In the genomic region with DNA sequence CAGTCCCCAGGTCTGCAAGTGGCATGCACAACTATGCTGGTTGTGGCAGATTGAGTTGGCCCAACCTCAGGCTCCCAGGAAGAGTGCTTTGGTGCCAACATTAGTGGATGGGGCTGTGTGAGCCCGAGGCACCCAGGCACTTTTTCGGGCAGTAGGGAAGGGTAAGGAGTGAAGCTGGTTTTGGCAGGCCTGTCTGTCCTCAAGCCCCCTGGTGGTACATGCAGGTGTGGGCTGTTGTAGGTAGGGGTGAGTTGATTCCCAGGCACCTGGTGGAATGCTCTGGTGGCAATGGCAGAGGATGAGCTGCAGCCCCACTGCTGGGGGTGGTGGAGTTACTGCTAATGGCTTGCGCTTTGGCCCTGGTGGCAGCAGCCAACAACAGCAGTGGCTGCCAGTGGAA, we compare ENCODE assay signal across 14 cellular contexts.
"Had no signal": no experiment of that assay in that cellular context is flagged by ENCODE, and none has a peak within 500 bp of the region (broad histone marks: within the 10 kb centered on the region; RNA-seq: fewer than 3 reads in every experiment).

No MANE protein-coding gene starts in this region.

- H3K27me3 Mint-ChIP-seq: activated T-helper 17 cell treated with anti-CD3 and anti-CD28 coated beads, Interleukin-2, amount 50 U/mL, for 72 hours; naive thymus-derived CD4-positive, alpha-beta T cell; stimulated activated memory B cell treated with anti-CD40 and anti-IgM and Interleukin-4, amounts not matched to agents 10 μg/mL and 1 μg/mL and 100 μg/mL, for 72 hours had no signal

- DNase-seq: activated naive CD4-positive, alpha-beta T cell treated with Interleukin-2 at 50 U/mL for 16 hours; anterior cingulate cortex; glutamatergic neuron; islet precursor cell; mucosa of descending colon; naive thymus-derived CD4-positive, alpha-beta T cell; retina; SW 1271; uterus had no signal

- ATAC-seq: activated T-helper 17 cell treated with anti-CD3 and anti-CD28 coated beads, Interleukin-2, amount 50 U/mL, for 72 hours; left lobe of liver; mucosa of descending colon; naive thymus-derived CD4-positive, alpha-beta T cell; stimulated activated memory B cell treated with anti-CD40 and anti-IgM and Interleukin-4, amounts not matched to agents 10 μg/mL and 1 μg/mL and 100 μg/mL, for 72 hours had no signal

- H3K9me3 ChIP-seq: mucosa of descending colon, uterus had no signal

- H3K36me3 ChIP-seq: uterus had no signal

- H3K4me3 Mint-ChIP-seq: activated T-helper 17 cell treated with anti-CD3 and anti-CD28 coated beads, Interleukin-2, amount 50 U/mL, for 72 hours; naive thymus-derived CD4-positive, alpha-beta T cell; stimulated activated memory B cell treated with anti-CD40 and anti-IgM and Interleukin-4, amounts not matched to agents 10 μg/mL and 1 μg/mL and 100 μg/mL, for 72 hours; T-helper 2 cell treated with Interferon-gamma antibody and Interleukin-4, amounts not matched to agents 5 μg/mL and 100 μg/mL, for 36 hours had no signal

- H3K27ac Mint-ChIP-seq: activated T-helper 17 cell treated with anti-CD3 and anti-CD28 coated beads, Interleukin-2, amount 50 U/mL, for 72 hours; naive thymus-derived CD4-positive, alpha-beta T cell; stimulated activated memory B cell treated with anti-CD40 and anti-IgM and Interleukin-4, amounts not matched to agents 10 μg/mL and 1 μg/mL and 100 μg/mL, for 72 hours; T-helper 2 cell treated with Interferon-gamma antibody and Interleukin-4, amounts not matched to agents 5 μg/mL and 100 μg/mL, for 36 hours had no signal

- H3K9me3 Mint-ChIP-seq: activated T-helper 17 cell treated with anti-CD3 and anti-CD28 coated beads, Interleukin-2, amount 50 U/mL, for 72 hours had no signal

- H3K27me3 ChIP-seq: uterus had no signal

- H3K27ac ChIP-seq: parathyroid adenoma, uterus had no signal

- H3K36me3 Mint-ChIP-seq: naive thymus-derived CD4-positive, alpha-beta T cell; stimulated activated memory B cell treated with anti-CD40 and anti-IgM and Interleukin-4, amounts not matched to agents 10 μg/mL and 1 μg/mL and 100 μg/mL, for 72 hours had no signal

- H3K4me3 ChIP-seq: mucosa of descending colon, uterus had no signal

- H3K4me1 Mint-ChIP-seq: activated T-helper 17 cell treated with anti-CD3 and anti-CD28 coated beads, Interleukin-2, amount 50 U/mL, for 72 hours; naive thymus-derived CD4-positive, alpha-beta T cell; stimulated activated memory B cell treated with anti-CD40 and anti-IgM and Interleukin-4, amounts not matched to agents 10 μg/mL and 1 μg/mL and 100 μg/mL, for 72 hours had no signal

- H3K4me1 ChIP-seq: parathyroid adenoma, uterus had no signal
